34 cellular contexts compared by ENCODE assay signal in genomic region chr2:232794981-232795380, GRCh38. TPM values are rescaled to one million over a fixed set of nuclear protein-coding genes. Genes with fewer than 3 reads are reported as not detected.
"Had no signal": no experiment of that assay in that cellular context is flagged by ENCODE, and none has a peak within 500 bp of the region (broad histone marks: within the 10 kb centered on the region; RNA-seq: fewer than 3 reads in every experiment).

No MANE protein-coding gene starts in this region.

- H3K27me3 Mint-ChIP-seq: activated CD4-positive, alpha-beta memory T cell treated with anti-CD3 and anti-CD28 coated beads for 36 hours; activated CD4-positive, alpha-beta T cell treated with anti-CD3 and anti-CD28 coated beads, Interleukin-2, amount 10 ng/mL, durations not matched to agents 24 days and 14 days; activated naive CD8-positive, alpha-beta T cell treated with anti-CD3 and anti-CD28 coated beads, Interleukin-2, amount 10 ng/mL, durations not matched to agents 7 days and 5 days; effector memory CD8-positive, alpha-beta T cell; memory B cell; naive thymus-derived CD8-positive, alpha-beta T cell; stimulated activated naive B cell treated with anti-CD40 and anti-IgM and Interleukin-4, amounts not matched to agents 10 μg/mL and 1 μg/mL and 100 μg/mL, for 72 hours had no signal

- H3K4me1 Mint-ChIP-seq: activated CD4-positive, alpha-beta T cell treated with anti-CD3 and anti-CD28 coated beads, Interleukin-2, amount 10 ng/mL, durations not matched to agents 24 days and 14 days; activated naive CD8-positive, alpha-beta T cell treated with anti-CD3 and anti-CD28 coated beads, Interleukin-2, amount 10 ng/mL, durations not matched to agents 7 days and 5 days; memory B cell; neural progenitor cell; stimulated activated naive B cell treated with anti-CD40 and anti-IgM and Interleukin-4, amounts not matched to agents 10 μg/mL and 1 μg/mL and 100 μg/mL, for 72 hours had no signal

- DNase-seq: activated CD4-positive, alpha-beta memory T cell treated with anti-CD3 and anti-CD28 coated beads for 36 hours; activated CD4-positive, alpha-beta T cell treated with anti-CD3 and anti-CD28 coated beads, Interleukin-2, amount 10 ng/mL, durations not matched to agents 24 days and 14 days; activated CD4-positive, CD25-positive, alpha-beta regulatory T cell treated with anti-CD3 and anti-CD28 coated beads, Interleukin-2, amount 50 U/mL, for 72 hours; activated CD8-positive, alpha-beta memory T cell treated with anti-CD3 and anti-CD28 coated beads, Interleukin-2, amount 50 U/mL, for 48 hours; activated naive CD8-positive, alpha-beta T cell treated with anti-CD3 and anti-CD28 coated beads, Interleukin-2, amount 10 ng/mL, durations not matched to agents 7 days and 5 days; activated T-cell treated with anti-CD3 and anti-CD28 coated beads, Interleukin-2, amount 50 U/mL, for 48 hours; amniotic stem cell; colonic mucosa; dorsolateral prefrontal cortex; effector memory CD8-positive, alpha-beta T cell; foreskin keratinocyte; heart left ventricle; hypothalamus; naive thymus-derived CD8-positive, alpha-beta T cell; occipital lobe; stimulated activated CD4-positive, alpha-beta T cell treated with anti-CD3 and anti-CD28 coated beads, Interleukin-1b, Interleukin-23, amount 100 ng/mL, for 48 hours; stimulated activated naive B cell treated with anti-CD40 and anti-IgM and Interleukin-4, amounts not matched to agents 10 μg/mL and 1 μg/mL and 100 μg/mL, for 72 hours; stomach; SW 1271; T-helper 9 cell; tibial artery had no signal

- H3K4me1 ChIP-seq: foreskin keratinocyte, heart left ventricle, right atrium auricular region had no signal

- H3K27ac ChIP-seq: colonic mucosa, foreskin keratinocyte, heart left ventricle, neural progenitor cell, right atrium auricular region, stomach, tibial artery had no signal

- ATAC-seq: effector memory CD8-positive, alpha-beta T cell; esophagus mucosa; foreskin keratinocyte; heart left ventricle; naive thymus-derived CD8-positive, alpha-beta T cell; stimulated activated naive B cell treated with anti-CD40 and anti-IgM and Interleukin-4, amounts not matched to agents 10 μg/mL and 1 μg/mL and 100 μg/mL, for 72 hours had no signal

- H3K4me2 ChIP-seq: smooth muscle cell had no signal

- H3K9me3 Mint-ChIP-seq: activated CD4-positive, alpha-beta memory T cell treated with anti-CD3 and anti-CD28 coated beads for 36 hours; activated CD4-positive, alpha-beta T cell treated with anti-CD3 and anti-CD28 coated beads, Interleukin-2, amount 10 ng/mL, durations not matched to agents 24 days and 14 days; activated naive CD8-positive, alpha-beta T cell treated with anti-CD3 and anti-CD28 coated beads, Interleukin-2, amount 10 ng/mL, durations not matched to agents 7 days and 5 days; activated T-helper 2 cell treated with anti-CD3 and anti-CD28 coated beads, Interferon-gamma antibody, Interleukin-2, Interleukin-4, amounts not matched to agents 10 μg/mL and 5 μg/mL and 100 μg/mL, durations not matched to agents 14 hours and 24 hours and 36 hours; effector memory CD8-positive, alpha-beta T cell; memory B cell; neural progenitor cell; stimulated activated naive B cell treated with anti-CD40 and anti-IgM and Interleukin-4, amounts not matched to agents 10 μg/mL and 1 μg/mL and 100 μg/mL, for 72 hours; T-helper 1 cell treated with Interleukin-12 subunit alpha and Interleukin-12 subunit beta and Interleukin-4 antibody, amounts not matched to agents 30 μg/mL and 1 μg/mL, for 36 hours had no signal

- H3K9me3 ChIP-seq: colonic mucosa, heart left ventricle, right atrium auricular region, stomach, tibial artery had no signal

- H3K4me3 Mint-ChIP-seq: activated CD4-positive, alpha-beta memory T cell treated with anti-CD3 and anti-CD28 coated beads for 36 hours; activated CD4-positive, alpha-beta T cell treated with anti-CD3 and anti-CD28 coated beads, Interleukin-2, amount 10 ng/mL, durations not matched to agents 24 days and 14 days; activated naive CD8-positive, alpha-beta T cell treated with anti-CD3 and anti-CD28 coated beads, Interleukin-2, amount 10 ng/mL, durations not matched to agents 7 days and 5 days; effector memory CD8-positive, alpha-beta T cell; memory B cell; naive thymus-derived CD8-positive, alpha-beta T cell; neural progenitor cell; stimulated activated naive B cell treated with anti-CD40 and anti-IgM and Interleukin-4, amounts not matched to agents 10 μg/mL and 1 μg/mL and 100 μg/mL, for 72 hours; T-helper 1 cell treated with Interleukin-12 subunit alpha and Interleukin-12 subunit beta and Interleukin-4 antibody, amounts not matched to agents 30 μg/mL and 1 μg/mL, for 36 hours had no signal

- H2AFZ ChIP-seq: neural progenitor cell had no signal

- H3K27ac Mint-ChIP-seq: activated CD4-positive, alpha-beta memory T cell treated with anti-CD3 and anti-CD28 coated beads for 36 hours; activated CD4-positive, alpha-beta T cell treated with anti-CD3 and anti-CD28 coated beads, Interleukin-2, amount 10 ng/mL, durations not matched to agents 24 days and 14 days; activated naive CD8-positive, alpha-beta T cell treated with anti-CD3 and anti-CD28 coated beads, Interleukin-2, amount 10 ng/mL, durations not matched to agents 7 days and 5 days; activated T-helper 2 cell treated with anti-CD3 and anti-CD28 coated beads, Interferon-gamma antibody, Interleukin-2, Interleukin-4, amounts not matched to agents 10 μg/mL and 5 μg/mL and 100 μg/mL, durations not matched to agents 14 hours and 24 hours and 36 hours; memory B cell; neural progenitor cell; stimulated activated naive B cell treated with anti-CD40 and anti-IgM and Interleukin-4, amounts not matched to agents 10 μg/mL and 1 μg/mL and 100 μg/mL, for 72 hours; T-helper 1 cell treated with Interleukin-12 subunit alpha and Interleukin-12 subunit beta and Interleukin-4 antibody, amounts not matched to agents 30 μg/mL and 1 μg/mL, for 36 hours had no signal

- H3K4me3 ChIP-seq: colonic mucosa, dorsolateral prefrontal cortex, heart left ventricle, neural progenitor cell, right atrium auricular region, smooth muscle cell, stomach, tibial artery had no signal

- H3K27me3 ChIP-seq: colonic mucosa, dorsolateral prefrontal cortex, foreskin keratinocyte, heart left ventricle, neural progenitor cell, right atrium auricular region, stomach, tibial artery had no signal

RNA-seq across cellular contexts. Expression of gene KCNJ13, which starts 18.6 kb away (rescaled TPM):
- total RNA-seq: activated CD4-positive, alpha-beta memory T cell treated with anti-CD3 and anti-CD28 coated beads for 36 hours; activated CD4-positive, alpha-beta T cell treated with anti-CD3 and anti-CD28 coated beads, Interleukin-2, amount 10 ng/mL, durations not matched to agents 24 days and 14 days; activated CD8-positive, alpha-beta memory T cell treated with anti-CD3 and anti-CD28 coated beads for 36 hours; activated naive CD8-positive, alpha-beta T cell treated with anti-CD3 and anti-CD28 coated beads, Interleukin-2, amount 10 ng/mL, durations not matched to agents 7 days and 5 days; activated T-helper 2 cell treated with anti-CD3 and anti-CD28 coated beads, Interferon-gamma antibody, Interleukin-2, Interleukin-4, amounts not matched to agents 10 μg/mL and 5 μg/mL and 100 μg/mL, durations not matched to agents 14 hours and 24 hours and 36 hours; astrocyte; bronchial epithelial cell; endothelial cell of umbilical vein; esophagus mucosa; foreskin keratinocyte; heart left ventricle; kidney epithelial cell; naive thymus-derived CD8-positive, alpha-beta T cell; pulmonary artery endothelial cell; right atrium auricular region; smooth muscle cell had no signal
